ENCODE assay signal across 1 cellular context in genomic region chr2:24360050-24360962, GRCh38.
TF ChIP-seq lines count a peak whose summit lies in the region.

TSS of gene ITSN2 (minus strand) at chr2:24360536. CDS start at chr2:24328082, 32,454 bp downstream.

TF ChIP-seq in SK-N-SH, 30 proteins besides CTCF, POLR2A, EP300 and RAD21 (continued from another document):
- TF ChIP-seq USF1 (IDR thresholded peaks at IDR 0.05; ENCODE audit: borderline replicate concordance, low read depth) (no peak), EZH2phosphoT487 (IDR thresholded peaks at IDR 0.05; ENCODE audit: borderline replicate concordance, low read depth) (no peak), YY1 (IDR thresholded peaks at IDR 0.05; ENCODE audit: low read depth) (peak; percentile 94), RCOR1 (IDR thresholded peaks at IDR 0.05; ENCODE audit: low read length) (no peak), FOSL2 (IDR thresholded peaks at IDR 0.05; ENCODE audit: borderline replicate concordance, low read depth) (no peak), USF2 (IDR thresholded peaks at IDR 0.05; ENCODE audit: borderline replicate concordance, low read depth, low read length) (no peak), MEF2A (IDR thresholded peaks at IDR 0.05; ENCODE audit: borderline replicate concordance, low read depth) (no peak), PBX3 (IDR thresholded peaks at IDR 0.05) (peak; percentile 24; the same call in 1 of the 2 replicates), MAX (IDR thresholded peaks at IDR 0.05; ENCODE audit: low read depth) (no peak), REST (IDR thresholded peaks at IDR 0.05; ENCODE audit: low read depth, low read length) (no peak), GABPA (IDR thresholded peaks at IDR 0.05; ENCODE audit: low read depth) (peak; percentile 57), MXI1 (IDR thresholded peaks at IDR 0.05; ENCODE audit: low read depth, low read length) (peak; percentile 80), TCF12 (IDR thresholded peaks at IDR 0.05) (peak; percentile 16; the same call in 1 of the 2 replicates)
